In the genomic region with DNA sequence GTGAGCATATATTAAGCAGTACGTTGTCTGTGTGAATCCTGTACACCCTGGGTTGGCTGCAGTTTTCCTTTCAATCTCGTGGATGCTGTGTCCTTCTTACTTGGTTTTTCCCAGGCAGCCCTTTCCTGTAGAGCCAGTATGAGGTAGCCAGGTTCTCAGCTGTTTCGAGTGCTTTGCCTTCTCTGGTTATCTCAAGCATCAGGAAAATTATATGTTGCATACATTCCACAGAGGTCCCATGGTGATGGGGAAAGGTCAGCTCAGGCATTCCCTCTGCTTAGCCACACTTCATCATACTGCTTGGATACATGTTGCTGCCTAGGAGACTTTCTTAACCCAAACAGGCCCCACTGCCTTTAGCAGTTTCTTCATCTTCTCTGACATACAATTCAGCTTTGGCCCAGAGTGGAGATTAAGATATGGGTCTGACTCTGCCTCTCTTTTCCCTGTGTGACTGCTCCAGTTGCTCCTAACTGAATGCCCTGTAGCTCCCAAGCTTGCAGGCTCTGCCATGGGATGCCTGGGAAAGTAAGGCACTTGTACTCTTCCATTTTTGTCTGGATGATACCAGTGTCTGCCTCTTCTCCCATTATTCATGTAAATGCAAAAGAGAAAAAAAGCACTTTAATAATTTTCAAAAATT, we compare ENCODE assay signal across 12 cellular contexts. TPM values are rescaled to one million over a fixed set of nuclear protein-coding genes. Genes with fewer than 3 reads are reported as not detected.
DNase-seq lines count a peak whose midpoint lies in the region; ATAC-seq and TF ChIP-seq lines count a peak whose summit lies in the region.
"Had no signal": no experiment of that assay in that cellular context is flagged by ENCODE, and none has a peak within 500 bp of the region (broad histone marks: within the 10 kb centered on the region; RNA-seq: fewer than 3 reads in every experiment).

No MANE protein-coding gene starts in this region.

- H3K4me2 ChIP-seq in GM23248 (ENCODE audit: unreplicated experiment) (peak overlapping the region; percentile 50), fibroblast of lung (ENCODE audit: extremely low read depth, insufficient read depth, low read length) (peak overlapping the region; percentile 77)

- no peaks in the 10 kb centered on the region for H3K9me3 Mint-ChIP-seq in stimulated activated naive B cell treated with anti-CD40 and anti-IgM and Interleukin-4, amounts not matched to agents 10 μg/mL and 1 μg/mL and 100 μg/mL, for 72 hours

- H3F3A ChIP-seq in GM23248 (ENCODE audit: insufficient read depth): peaks cover 56% of the 10 kb centered on the region

- peak overlapping the region; percentile 63 for H3K9ac ChIP-seq in GM23248
- H3K9ac ChIP-seq in fibroblast of lung (ENCODE audit: insufficient read depth, low read length): peak overlapping the region; percentile 61

- DNase-seq in GM23248 (peak; percentile 79), SJCRH30 (peak; percentile 62 to 64), fibroblast of lung (ENCODE audit: low read depth in 2 of 2) (peak; percentile 87 to 88), renal cortical epithelial cell (ENCODE audit: low read depth) (peak; percentile 61)
- DNase-seq in stimulated activated naive B cell treated with anti-CD40 and anti-IgM and Interleukin-4, amounts not matched to agents 10 μg/mL and 1 μg/mL and 100 μg/mL, for 72 hours: no peak
- DNase-seq in activated CD4-positive, CD25-positive, alpha-beta regulatory T cell treated with anti-CD3 and anti-CD28 coated beads, Interleukin-2, amount 50 U/mL, for 72 hours: no peak
- DNase-seq in activated CD8-positive, alpha-beta memory T cell treated with anti-CD3 and anti-CD28 coated beads, Interleukin-2, amount 50 U/mL, for 4 hours: no peak
- DNase-seq: body of pancreas, KG1, occipital lobe had no signal

- peaks cover 91% of the 10 kb centered on the region for H3K79me2 ChIP-seq in GM23248 (ENCODE audit: insufficient read depth)
- peaks cover 86% of the 10 kb centered on the region for H3K79me2 ChIP-seq in fibroblast of lung (ENCODE audit: control insufficient read depth, insufficient read depth, low read length)

- no peak for ATAC-seq in stimulated activated naive B cell treated with anti-CD40 and anti-IgM and Interleukin-4, amounts not matched to agents 10 μg/mL and 1 μg/mL and 100 μg/mL, for 72 hours (replicated peaks)
- no peak for ATAC-seq in GM21447 (IDR thresholded peaks at IDR 0.05; ENCODE audit: unreplicated experiment)
- ATAC-seq: body of pancreas had no signal

- H3K9me3 ChIP-seq in GM23248 (ENCODE audit: low read depth): no peaks in the 10 kb centered on the region
- H3K9me3 ChIP-seq in SJCRH30 (replicated peaks): no peaks in the 10 kb centered on the region
- no peaks in the 10 kb centered on the region for H3K9me3 ChIP-seq in fibroblast of lung (ENCODE audit: control insufficient read depth, insufficient read depth, low read depth, low read length)
- H3K9me3 ChIP-seq: body of pancreas had no signal

- H3K36me3 ChIP-seq in GM23248 (ENCODE audit: low read depth) (no peaks in the 10 kb centered on the region), SJCRH30 (no peaks in the 10 kb centered on the region), fibroblast of lung (ENCODE audit: control insufficient read depth, insufficient read depth, low read length) (no peaks in the 10 kb centered on the region)

- H3K4me3 ChIP-seq in GM23248: peak overlapping the region; percentile 43; the same call in 1 of the 2 replicates
- no peak overlapping the region for H3K4me3 ChIP-seq in SJCRH30
- H3K4me3 ChIP-seq in fibroblast of lung (replicated peaks in 1 of 4; ENCODE audit: control extremely low read depth in 1 of 4, insufficient read depth in 1 of 4, low read depth in 3 of 4, low read length in 4 of 4): peak overlapping the region in 3 of 4 experiments; percentile 9 to 24 (median 20)
- H3K4me3 ChIP-seq: body of pancreas had no signal

- H3K4me3 Mint-ChIP-seq in stimulated activated naive B cell treated with anti-CD40 and anti-IgM and Interleukin-4, amounts not matched to agents 10 μg/mL and 1 μg/mL and 100 μg/mL, for 72 hours: no peak overlapping the region

- peaks cover 2 to 8% of the 10 kb centered on the region in 2 donors for H3K4me1 Mint-ChIP-seq in stimulated activated naive B cell treated with anti-CD40 and anti-IgM and Interleukin-4, amounts not matched to agents 10 μg/mL and 1 μg/mL and 100 μg/mL, for 72 hours

- H3K27me3 ChIP-seq in GM23248 (replicated peaks; ENCODE audit: insufficient read depth) (no peaks in the 10 kb centered on the region), SJCRH30 (no peaks in the 10 kb centered on the region), fibroblast of lung (ENCODE audit: control insufficient read depth, insufficient read depth, low read length) (no peaks in the 10 kb centered on the region)
- H3K27me3 ChIP-seq: body of pancreas had no signal

- H3K4me1 ChIP-seq in GM23248 (ENCODE audit: insufficient read depth) (peaks cover 49% of the 10 kb centered on the region), SJCRH30 (peaks cover 12% of the 10 kb centered on the region; the same call in 1 of the 2 replicates), fibroblast of lung (ENCODE audit: control insufficient read depth, extremely low read depth, insufficient read depth, low read length) (peaks cover 25% of the 10 kb centered on the region)
- H3K4me1 ChIP-seq: body of pancreas had no signal

- H3K9me2 ChIP-seq in GM23248 (ENCODE audit: insufficient read depth): no peaks in the 10 kb centered on the region

- no peak for TF ChIP-seq CTCF in fibroblast of lung (conservative IDR thresholded peaks at IDR 0.05 in 1 of 2, IDR thresholded peaks at IDR 0.05 in 1 of 2; ENCODE audit: low read depth in 1 of 2, low read length in 2 of 2)

- peak overlapping the region; percentile 42; the same call in 1 of the 2 replicates for H2AFZ ChIP-seq in GM23248
- no peak overlapping the region for H2AFZ ChIP-seq in fibroblast of lung (ENCODE audit: low read length)

- H3K27ac ChIP-seq in GM23248 (peak overlapping the region; percentile 74), SJCRH30 (peak overlapping the region; percentile 18; the same call in 1 of the 2 replicates), fibroblast of lung (ENCODE audit: insufficient read depth, low read length) (peak overlapping the region; percentile 86)
- H3K27ac ChIP-seq: body of pancreas had no signal

- peaks cover 0 to 4% of the 10 kb centered on the region in 2 donors for H3K27me3 Mint-ChIP-seq in stimulated activated naive B cell treated with anti-CD40 and anti-IgM and Interleukin-4, amounts not matched to agents 10 μg/mL and 1 μg/mL and 100 μg/mL, for 72 hours

- H4K20me1 ChIP-seq in GM23248 (ENCODE audit: insufficient read depth): no peaks in the 10 kb centered on the region; the same call in 1 of the 2 replicates
- H4K20me1 ChIP-seq in fibroblast of lung (ENCODE audit: control insufficient read depth, extremely low read depth, insufficient read depth, low read length): no peaks in the 10 kb centered on the region

- 54 to 70% methylated on average over 3 of the region's 3 CpGs for WGBS in GM23248 (ENCODE audit: low coverage in 1 of 2, low lambda C conversion rate in 2 of 2, missing lambda C conversion rate in 2 of 2), 2 experiments

- in situ Hi-C loops in GM23248 (cut with MboI): no loop called here

- no peaks in the 10 kb centered on the region for H3K36me3 Mint-ChIP-seq in stimulated activated naive B cell treated with anti-CD40 and anti-IgM and Interleukin-4, amounts not matched to agents 10 μg/mL and 1 μg/mL and 100 μg/mL, for 72 hours

- no peak overlapping the region for H3K27ac Mint-ChIP-seq in stimulated activated naive B cell treated with anti-CD40 and anti-IgM and Interleukin-4, amounts not matched to agents 10 μg/mL and 1 μg/mL and 100 μg/mL, for 72 hours

RNA-seq across cellular contexts. Expression of gene GNAI1, which starts 11.3 kb away (rescaled TPM):
- total RNA-seq in GM23248 (2014; rRNA removed; shearing (Covaris generic)): 30.7 and 35.3 TPM in 2 replicates
- polyA plus RNA-seq in GM23248 (2016; fragmentation: Nextera tagmentation; extraction: Ambion mirVana) (47.0 and 50.4 TPM in 2 replicates), fibroblast of lung (47.8 and 81.8 TPM in 2 replicates)
- 39.4 and 44.0 TPM in 2 replicates for total RNA-seq in SJCRH30 (2014; rRNA removed; shearing (Covaris generic))
- total RNA-seq in fibroblast of lung (42.6 and 68.9 TPM in 2 replicates), renal cortical epithelial cell (38.4 and 101 TPM in 2 replicates)
- 47.7 and 83.0 TPM in 2 replicates for polyA plus RNA-seq in fibroblast of lung (2012)
- polyA minus RNA-seq in fibroblast of lung (ENCODE audit: low replicate concordance): 4.1 and 11.5 TPM in 2 replicates
- total RNA-seq: OCI-LY7 had no signal

Comparison
In these comparisons a context has a peak if more than half of its experiments do, and no peak if none do; other contexts are left out.
1. DNase-seq: peak in GM23248 (single experiment), SJCRH30 (2 of 2), fibroblast of lung (2 of 2) and renal cortical epithelial cell (single experiment); none in stimulated activated naive B cell treated with anti-CD40 and anti-IgM and Interleukin-4, amounts not matched to agents 10 μg/mL and 1 μg/mL and 100 μg/mL, for 72 hours (single experiment), activated CD4-positive, CD25-positive, alpha-beta regulatory T cell treated with anti-CD3 and anti-CD28 coated beads, Interleukin-2, amount 50 U/mL, for 72 hours (single experiment) and activated CD8-positive, alpha-beta memory T cell treated with anti-CD3 and anti-CD28 coated beads, Interleukin-2, amount 50 U/mL, for 4 hours (single experiment).
2. H3K27ac ChIP-seq: peak in every context shown above with its lines; median percentile 86 in fibroblast of lung; 74 in GM23248; 18 in SJCRH30.